Comparison of ENCODE assay signal across 18 cellular contexts in the genomic region with DNA sequence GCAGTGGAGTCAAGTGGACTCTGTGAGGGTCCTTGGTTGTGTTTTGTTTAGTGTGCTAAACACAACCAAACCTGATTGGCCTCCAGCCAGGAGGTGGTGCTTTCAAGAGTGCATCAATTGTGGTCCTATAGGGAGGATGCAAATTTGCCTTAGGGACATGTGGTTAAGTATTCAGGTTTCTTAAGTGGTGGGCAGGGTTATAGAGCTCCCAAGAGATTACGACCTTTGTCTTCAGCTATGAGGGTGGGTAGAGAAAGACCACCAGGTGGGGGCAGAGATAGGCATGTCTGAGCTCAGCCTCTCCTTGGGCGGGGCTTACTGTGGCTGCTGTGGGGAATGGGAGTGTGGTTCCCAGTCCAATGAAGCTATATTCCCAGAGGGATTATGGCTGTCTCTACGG.
"Had no signal": no experiment of that assay in that cellular context is flagged by ENCODE, and none has a peak within 500 bp of the region (broad histone marks: within the 10 kb centered on the region; RNA-seq: fewer than 3 reads in every experiment).

No MANE protein-coding gene starts in this region.

- DNase-seq: effector CD4-positive, alpha-beta T cell; foreskin melanocyte; head of caudate nucleus; hippocampal formation; kidney glomerular epithelial cell; naive thymus-derived CD4-positive, alpha-beta T cell; nephron progenitor cell; psoas muscle; retina; right lobe of liver; stimulated activated CD4-positive, alpha-beta T cell treated with anti-CD3 and anti-CD28 coated beads, Interleukin-4, amount 100 ng/mL, for 1 hour; stimulated activated CD8-positive, alpha-beta memory T cell treated with anti-CD3 and anti-CD28 coated beads, Interleukin-4, amount 100 ng/mL, for 48 hours; stimulated activated naive CD8-positive, alpha-beta T cell treated with anti-CD3 and anti-CD28 coated beads, Interleukin-15, Interleukin-2, amounts not matched to agents 100 U/mL and 50 U/mL, for 24 hours; thyroid gland had no signal

- H3K36me3 Mint-ChIP-seq: naive thymus-derived CD4-positive, alpha-beta T cell; stimulated activated effector memory CD8-positive, alpha-beta T cell treated with anti-CD3 and anti-CD28 coated beads, Interleukin-12 subunit alpha, Interleukin-12 subunit beta, amount 100 ng/mL, for 72 hours; type B pancreatic cell had no signal

- H3K27me3 Mint-ChIP-seq: type B pancreatic cell had no signal

- ATAC-seq: naive thymus-derived CD4-positive, alpha-beta T cell; psoas muscle; right lobe of liver; stimulated activated effector memory CD8-positive, alpha-beta T cell treated with anti-CD3 and anti-CD28 coated beads, Interleukin-12 subunit alpha, Interleukin-12 subunit beta, amount 100 ng/mL, for 72 hours; stimulated activated naive CD8-positive, alpha-beta T cell treated with anti-CD3 and anti-CD28 coated beads, Interleukin-15, Interleukin-2, amounts not matched to agents 100 U/mL and 50 U/mL, for 24 hours had no signal

- H3K4me1 Mint-ChIP-seq: naive thymus-derived CD4-positive, alpha-beta T cell; nephron progenitor cell; stimulated activated effector memory CD8-positive, alpha-beta T cell treated with anti-CD3 and anti-CD28 coated beads, Interleukin-12 subunit alpha, Interleukin-12 subunit beta, amount 100 ng/mL, for 72 hours had no signal

- FAIRE-seq: islet of Langerhans, urothelium cell line had no signal

- H3K9me3 Mint-ChIP-seq: stimulated activated effector memory CD8-positive, alpha-beta T cell treated with anti-CD3 and anti-CD28 coated beads, Interleukin-12 subunit alpha, Interleukin-12 subunit beta, amount 100 ng/mL, for 72 hours; type B pancreatic cell had no signal

- H3K27ac Mint-ChIP-seq: naive thymus-derived CD4-positive, alpha-beta T cell; nephron progenitor cell; stimulated activated effector memory CD8-positive, alpha-beta T cell treated with anti-CD3 and anti-CD28 coated beads, Interleukin-12 subunit alpha, Interleukin-12 subunit beta, amount 100 ng/mL, for 72 hours; type B pancreatic cell had no signal

- H3K4me3 Mint-ChIP-seq: naive thymus-derived CD4-positive, alpha-beta T cell; nephron progenitor cell; stimulated activated effector memory CD8-positive, alpha-beta T cell treated with anti-CD3 and anti-CD28 coated beads, Interleukin-12 subunit alpha, Interleukin-12 subunit beta, amount 100 ng/mL, for 72 hours; type B pancreatic cell had no signal
